Comparison of ENCODE assay signal across 1 cellular context in the genomic region with DNA sequence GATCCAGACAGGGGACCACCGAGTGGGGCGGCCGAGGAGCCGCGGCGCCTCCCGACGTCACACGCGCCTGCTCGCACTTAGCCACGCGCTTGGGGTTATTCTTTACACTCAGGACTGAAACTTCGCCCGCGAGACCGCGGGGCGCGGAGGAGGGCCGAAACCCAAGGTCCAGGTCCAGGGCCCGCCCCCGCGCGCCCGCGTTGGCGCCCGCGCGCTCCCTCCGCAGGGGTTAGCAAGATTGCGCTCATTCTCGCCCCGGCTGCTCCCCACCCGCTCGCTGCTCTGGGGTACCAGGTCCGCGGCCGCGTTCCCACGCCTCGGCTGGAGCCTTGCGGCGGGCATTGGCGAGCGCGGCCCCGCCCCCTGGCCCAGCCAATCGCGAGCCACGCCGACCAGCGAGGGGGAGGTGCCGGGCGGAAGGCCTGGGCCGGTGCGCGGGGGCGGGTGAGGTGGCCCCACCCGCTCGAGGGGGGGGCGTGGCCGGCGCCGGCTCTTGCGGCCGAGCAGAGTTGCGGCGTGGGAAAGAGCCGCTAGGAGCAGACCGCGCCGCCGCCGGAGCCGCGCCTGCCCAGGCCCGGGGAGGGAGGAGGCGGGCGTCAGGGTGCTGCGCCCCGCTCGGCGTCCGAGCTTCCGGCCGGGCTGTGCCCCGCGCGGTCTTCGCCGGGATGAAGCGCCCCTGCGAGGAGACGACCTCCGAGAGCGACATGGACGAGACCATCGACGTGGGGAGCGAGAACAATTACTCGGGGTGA.
TF ChIP-seq lines count a peak whose summit lies in the region.

A gene (plus strand): TSS at position 521 of the 752 bp plus-strand sequence. CDS start 145 bp downstream, at position 666.

TF ChIP-seq in HepG2, 621 proteins besides CTCF, POLR2A, EP300 and RAD21 (continued from another document and continues in another):
- TF ChIP-seq, protein P1, sequence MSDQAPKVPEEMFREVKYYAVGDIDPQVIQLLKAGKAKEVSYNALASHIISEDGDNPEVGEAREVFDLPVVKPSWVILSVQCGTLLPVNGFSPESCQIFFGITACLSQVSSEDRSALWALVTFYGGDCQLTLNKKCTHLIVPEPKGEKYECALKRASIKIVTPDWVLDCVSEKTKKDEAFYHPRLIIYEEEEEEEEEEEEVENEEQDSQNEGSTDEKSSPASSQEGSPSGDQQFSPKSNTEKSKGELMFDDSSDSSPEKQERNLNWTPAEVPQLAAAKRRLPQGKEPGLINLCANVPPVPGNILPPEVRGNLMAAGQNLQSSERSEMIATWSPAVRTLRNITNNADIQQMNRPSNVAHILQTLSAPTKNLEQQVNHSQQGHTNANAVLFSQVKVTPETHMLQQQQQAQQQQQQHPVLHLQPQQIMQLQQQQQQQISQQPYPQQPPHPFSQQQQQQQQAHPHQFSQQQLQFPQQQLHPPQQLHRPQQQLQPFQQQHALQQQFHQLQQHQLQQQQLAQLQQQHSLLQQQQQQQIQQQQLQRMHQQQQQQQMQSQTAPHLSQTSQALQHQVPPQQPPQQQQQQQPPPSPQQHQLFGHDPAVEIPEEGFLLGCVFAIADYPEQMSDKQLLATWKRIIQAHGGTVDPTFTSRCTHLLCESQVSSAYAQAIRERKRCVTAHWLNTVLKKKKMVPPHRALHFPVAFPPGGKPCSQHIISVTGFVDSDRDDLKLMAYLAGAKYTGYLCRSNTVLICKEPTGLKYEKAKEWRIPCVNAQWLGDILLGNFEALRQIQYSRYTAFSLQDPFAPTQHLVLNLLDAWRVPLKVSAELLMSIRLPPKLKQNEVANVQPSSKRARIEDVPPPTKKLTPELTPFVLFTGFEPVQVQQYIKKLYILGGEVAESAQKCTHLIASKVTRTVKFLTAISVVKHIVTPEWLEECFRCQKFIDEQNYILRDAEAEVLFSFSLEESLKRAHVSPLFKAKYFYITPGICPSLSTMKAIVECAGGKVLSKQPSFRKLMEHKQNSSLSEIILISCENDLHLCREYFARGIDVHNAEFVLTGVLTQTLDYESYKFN (CRISPR knock-in tag; conservative IDR thresholded peaks at IDR 0.05) = peak; percentile 45
- peak; percentile 39; the same call in 1 of the 2 replicates for TF ChIP-seq HIVEP1 (CRISPR knock-in tag; IDR thresholded peaks at IDR 0.05)
- TF ChIP-seq, protein P2, sequence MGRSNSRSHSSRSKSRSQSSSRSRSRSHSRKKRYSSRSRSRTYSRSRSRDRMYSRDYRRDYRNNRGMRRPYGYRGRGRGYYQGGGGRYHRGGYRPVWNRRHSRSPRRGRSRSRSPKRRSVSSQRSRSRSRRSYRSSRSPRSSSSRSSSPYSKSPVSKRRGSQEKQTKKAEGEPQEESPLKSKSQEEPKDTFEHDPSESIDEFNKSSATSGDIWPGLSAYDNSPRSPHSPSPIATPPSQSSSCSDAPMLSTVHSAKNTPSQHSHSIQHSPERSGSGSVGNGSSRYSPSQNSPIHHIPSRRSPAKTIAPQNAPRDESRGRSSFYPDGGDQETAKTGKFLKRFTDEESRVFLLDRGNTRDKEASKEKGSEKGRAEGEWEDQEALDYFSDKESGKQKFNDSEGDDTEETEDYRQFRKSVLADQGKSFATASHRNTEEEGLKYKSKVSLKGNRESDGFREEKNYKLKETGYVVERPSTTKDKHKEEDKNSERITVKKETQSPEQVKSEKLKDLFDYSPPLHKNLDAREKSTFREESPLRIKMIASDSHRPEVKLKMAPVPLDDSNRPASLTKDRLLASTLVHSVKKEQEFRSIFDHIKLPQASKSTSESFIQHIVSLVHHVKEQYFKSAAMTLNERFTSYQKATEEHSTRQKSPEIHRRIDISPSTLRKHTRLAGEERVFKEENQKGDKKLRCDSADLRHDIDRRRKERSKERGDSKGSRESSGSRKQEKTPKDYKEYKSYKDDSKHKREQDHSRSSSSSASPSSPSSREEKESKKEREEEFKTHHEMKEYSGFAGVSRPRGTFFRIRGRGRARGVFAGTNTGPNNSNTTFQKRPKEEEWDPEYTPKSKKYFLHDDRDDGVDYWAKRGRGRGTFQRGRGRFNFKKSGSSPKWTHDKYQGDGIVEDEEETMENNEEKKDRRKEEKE (IDR thresholded peaks at IDR 0.05) = no peak
- TF ChIP-seq, protein P3, sequence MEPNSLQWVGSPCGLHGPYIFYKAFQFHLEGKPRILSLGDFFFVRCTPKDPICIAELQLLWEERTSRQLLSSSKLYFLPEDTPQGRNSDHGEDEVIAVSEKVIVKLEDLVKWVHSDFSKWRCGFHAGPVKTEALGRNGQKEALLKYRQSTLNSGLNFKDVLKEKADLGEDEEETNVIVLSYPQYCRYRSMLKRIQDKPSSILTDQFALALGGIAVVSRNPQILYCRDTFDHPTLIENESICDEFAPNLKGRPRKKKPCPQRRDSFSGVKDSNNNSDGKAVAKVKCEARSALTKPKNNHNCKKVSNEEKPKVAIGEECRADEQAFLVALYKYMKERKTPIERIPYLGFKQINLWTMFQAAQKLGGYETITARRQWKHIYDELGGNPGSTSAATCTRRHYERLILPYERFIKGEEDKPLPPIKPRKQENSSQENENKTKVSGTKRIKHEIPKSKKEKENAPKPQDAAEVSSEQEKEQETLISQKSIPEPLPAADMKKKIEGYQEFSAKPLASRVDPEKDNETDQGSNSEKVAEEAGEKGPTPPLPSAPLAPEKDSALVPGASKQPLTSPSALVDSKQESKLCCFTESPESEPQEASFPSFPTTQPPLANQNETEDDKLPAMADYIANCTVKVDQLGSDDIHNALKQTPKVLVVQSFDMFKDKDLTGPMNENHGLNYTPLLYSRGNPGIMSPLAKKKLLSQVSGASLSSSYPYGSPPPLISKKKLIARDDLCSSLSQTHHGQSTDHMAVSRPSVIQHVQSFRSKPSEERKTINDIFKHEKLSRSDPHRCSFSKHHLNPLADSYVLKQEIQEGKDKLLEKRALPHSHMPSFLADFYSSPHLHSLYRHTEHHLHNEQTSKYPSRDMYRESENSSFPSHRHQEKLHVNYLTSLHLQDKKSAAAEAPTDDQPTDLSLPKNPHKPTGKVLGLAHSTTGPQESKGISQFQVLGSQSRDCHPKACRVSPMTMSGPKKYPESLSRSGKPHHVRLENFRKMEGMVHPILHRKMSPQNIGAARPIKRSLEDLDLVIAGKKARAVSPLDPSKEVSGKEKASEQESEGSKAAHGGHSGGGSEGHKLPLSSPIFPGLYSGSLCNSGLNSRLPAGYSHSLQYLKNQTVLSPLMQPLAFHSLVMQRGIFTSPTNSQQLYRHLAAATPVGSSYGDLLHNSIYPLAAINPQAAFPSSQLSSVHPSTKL (CRISPR knock-in tag; IDR thresholded peaks at IDR 0.05) = peak; percentile 9; the same call in 1 of the 2 replicates
- no peak for TF ChIP-seq MTA3 (CRISPR knock-in tag; IDR thresholded peaks at IDR 0.05)
- TF ChIP-seq ZNF30 (CRISPR knock-in tag; IDR thresholded peaks at IDR 0.05) = no peak
- TF ChIP-seq ARNTL (CRISPR knock-in tag; IDR thresholded peaks at IDR 0.05) = 0 out of 2 replicates have a peak, but pooled peaks have one; percentile 15
- TF ChIP-seq, protein P4, sequence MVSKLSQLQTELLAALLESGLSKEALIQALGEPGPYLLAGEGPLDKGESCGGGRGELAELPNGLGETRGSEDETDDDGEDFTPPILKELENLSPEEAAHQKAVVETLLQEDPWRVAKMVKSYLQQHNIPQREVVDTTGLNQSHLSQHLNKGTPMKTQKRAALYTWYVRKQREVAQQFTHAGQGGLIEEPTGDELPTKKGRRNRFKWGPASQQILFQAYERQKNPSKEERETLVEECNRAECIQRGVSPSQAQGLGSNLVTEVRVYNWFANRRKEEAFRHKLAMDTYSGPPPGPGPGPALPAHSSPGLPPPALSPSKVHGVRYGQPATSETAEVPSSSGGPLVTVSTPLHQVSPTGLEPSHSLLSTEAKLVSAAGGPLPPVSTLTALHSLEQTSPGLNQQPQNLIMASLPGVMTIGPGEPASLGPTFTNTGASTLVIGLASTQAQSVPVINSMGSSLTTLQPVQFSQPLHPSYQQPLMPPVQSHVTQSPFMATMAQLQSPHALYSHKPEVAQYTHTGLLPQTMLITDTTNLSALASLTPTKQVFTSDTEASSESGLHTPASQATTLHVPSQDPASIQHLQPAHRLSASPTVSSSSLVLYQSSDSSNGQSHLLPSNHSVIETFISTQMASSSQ (IDR thresholded peaks at IDR 0.05; ENCODE audit: low read depth) = no peak
- TF ChIP-seq, protein P4 (CRISPR knock-in tag; IDR thresholded peaks at IDR 0.05; ENCODE audit: borderline replicate concordance) = 0 out of 2 replicates have a peak, but pooled peaks have one; percentile 42
- TF ChIP-seq RFXAP (CRISPR knock-in tag; IDR thresholded peaks at IDR 0.05; ENCODE audit: borderline replicate concordance) = peak; percentile 64; the same call in 1 of the 2 replicates
- no peak for TF ChIP-seq RBAK (CRISPR knock-in tag; IDR thresholded peaks at IDR 0.05)
- TF ChIP-seq PCBP2 (optimal IDR thresholded peaks at IDR 0.05; ENCODE audit: low read depth, low read length, poor library complexity, severe bottlenecking) = no peak
- TF ChIP-seq FOXJ3 (CRISPR knock-in tag; IDR thresholded peaks at IDR 0.05; ENCODE audit: borderline replicate concordance) = no peak
- TF ChIP-seq MYNN (CRISPR knock-in tag; IDR thresholded peaks at IDR 0.05; ENCODE audit: low read depth) = no peak
- TF ChIP-seq PHF20 (CRISPR knock-in tag; IDR thresholded peaks at IDR 0.05) = no peak; the same call in 1 of the 2 replicates
- TF ChIP-seq MAFF (IDR thresholded peaks at IDR 0.05; ENCODE audit: low read depth, low read length) = no peak
- no peak for TF ChIP-seq NKX3-1 (CRISPR knock-in tag; IDR thresholded peaks at IDR 0.05)
- TF ChIP-seq, protein P5, sequence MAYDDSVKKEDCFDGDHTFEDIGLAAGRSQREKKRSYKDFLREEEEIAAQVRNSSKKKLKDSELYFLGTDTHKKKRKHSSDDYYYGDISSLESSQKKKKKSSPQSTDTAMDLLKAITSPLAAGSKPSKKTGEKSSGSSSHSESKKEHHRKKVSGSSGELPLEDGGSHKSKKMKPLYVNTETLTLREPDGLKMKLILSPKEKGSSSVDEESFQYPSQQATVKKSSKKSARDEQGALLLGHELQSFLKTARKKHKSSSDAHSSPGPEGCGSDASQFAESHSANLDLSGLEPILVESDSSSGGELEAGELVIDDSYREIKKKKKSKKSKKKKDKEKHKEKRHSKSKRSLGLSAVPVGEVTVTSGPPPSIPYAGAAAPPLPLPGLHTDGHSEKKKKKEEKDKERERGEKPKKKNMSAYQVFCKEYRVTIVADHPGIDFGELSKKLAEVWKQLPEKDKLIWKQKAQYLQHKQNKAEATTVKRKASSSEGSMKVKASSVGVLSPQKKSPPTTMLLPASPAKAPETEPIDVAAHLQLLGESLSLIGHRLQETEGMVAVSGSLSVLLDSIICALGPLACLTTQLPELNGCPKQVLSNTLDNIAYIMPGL (CRISPR knock-in tag; IDR thresholded peaks at IDR 0.05; ENCODE audit: borderline replicate concordance in 1 of 2, low read depth in 1 of 2) = peak; percentile 52 to 57; a peak in 2 of 4 replicates
- TF ChIP-seq, protein P6, sequence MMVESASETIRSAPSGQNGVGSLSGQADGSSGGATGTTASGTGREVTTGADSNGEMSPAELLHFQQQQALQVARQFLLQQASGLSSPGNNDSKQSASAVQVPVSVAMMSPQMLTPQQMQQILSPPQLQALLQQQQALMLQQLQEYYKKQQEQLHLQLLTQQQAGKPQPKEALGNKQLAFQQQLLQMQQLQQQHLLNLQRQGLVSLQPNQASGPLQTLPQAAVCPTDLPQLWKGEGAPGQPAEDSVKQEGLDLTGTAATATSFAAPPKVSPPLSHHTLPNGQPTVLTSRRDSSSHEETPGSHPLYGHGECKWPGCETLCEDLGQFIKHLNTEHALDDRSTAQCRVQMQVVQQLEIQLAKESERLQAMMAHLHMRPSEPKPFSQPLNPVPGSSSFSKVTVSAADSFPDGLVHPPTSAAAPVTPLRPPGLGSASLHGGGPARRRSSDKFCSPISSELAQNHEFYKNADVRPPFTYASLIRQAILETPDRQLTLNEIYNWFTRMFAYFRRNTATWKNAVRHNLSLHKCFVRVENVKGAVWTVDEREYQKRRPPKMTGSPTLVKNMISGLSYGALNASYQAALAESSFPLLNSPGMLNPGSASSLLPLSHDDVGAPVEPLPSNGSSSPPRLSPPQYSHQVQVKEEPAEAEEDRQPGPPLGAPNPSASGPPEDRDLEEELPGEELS (CRISPR knock-in tag; IDR thresholded peaks at IDR 0.05) = no peak
- TF ChIP-seq, protein P7, sequence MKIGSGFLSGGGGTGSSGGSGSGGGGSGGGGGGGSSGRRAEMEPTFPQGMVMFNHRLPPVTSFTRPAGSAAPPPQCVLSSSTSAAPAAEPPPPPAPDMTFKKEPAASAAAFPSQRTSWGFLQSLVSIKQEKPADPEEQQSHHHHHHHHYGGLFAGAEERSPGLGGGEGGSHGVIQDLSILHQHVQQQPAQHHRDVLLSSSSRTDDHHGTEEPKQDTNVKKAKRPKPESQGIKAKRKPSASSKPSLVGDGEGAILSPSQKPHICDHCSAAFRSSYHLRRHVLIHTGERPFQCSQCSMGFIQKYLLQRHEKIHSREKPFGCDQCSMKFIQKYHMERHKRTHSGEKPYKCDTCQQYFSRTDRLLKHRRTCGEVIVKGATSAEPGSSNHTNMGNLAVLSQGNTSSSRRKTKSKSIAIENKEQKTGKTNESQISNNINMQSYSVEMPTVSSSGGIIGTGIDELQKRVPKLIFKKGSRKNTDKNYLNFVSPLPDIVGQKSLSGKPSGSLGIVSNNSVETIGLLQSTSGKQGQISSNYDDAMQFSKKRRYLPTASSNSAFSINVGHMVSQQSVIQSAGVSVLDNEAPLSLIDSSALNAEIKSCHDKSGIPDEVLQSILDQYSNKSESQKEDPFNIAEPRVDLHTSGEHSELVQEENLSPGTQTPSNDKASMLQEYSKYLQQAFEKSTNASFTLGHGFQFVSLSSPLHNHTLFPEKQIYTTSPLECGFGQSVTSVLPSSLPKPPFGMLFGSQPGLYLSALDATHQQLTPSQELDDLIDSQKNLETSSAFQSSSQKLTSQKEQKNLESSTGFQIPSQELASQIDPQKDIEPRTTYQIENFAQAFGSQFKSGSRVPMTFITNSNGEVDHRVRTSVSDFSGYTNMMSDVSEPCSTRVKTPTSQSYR (CRISPR knock-in tag; IDR thresholded peaks at IDR 0.05; ENCODE audit: borderline replicate concordance) = peak; percentile 90
- TF ChIP-seq ZNF354B (CRISPR knock-in tag; IDR thresholded peaks at IDR 0.05) = no peak
- no peak for TF ChIP-seq MAFK (conservative IDR thresholded peaks at IDR 0.05 in 1 of 2, IDR thresholded peaks at IDR 0.05 in 1 of 2; ENCODE audit: low read length in 2 of 2)
- no peak for TF ChIP-seq ZNF619 (CRISPR knock-in tag; IDR thresholded peaks at IDR 0.05)
- peak; percentile 78 for TF ChIP-seq ZBTB38 (CRISPR knock-in tag; IDR thresholded peaks at IDR 0.05)
